ENCODE assay signal across 15 cellular contexts in genomic region chr4:15378055-15378454, GRCh38. TPM values are rescaled to one million over a fixed set of nuclear protein-coding genes. Genes with fewer than 3 reads are reported as not detected.
A peak's percentile ranks its signal among the peaks of the same experiment; 100 is the strongest.
DNase-seq lines count a peak whose midpoint lies in the region; ATAC-seq and TF ChIP-seq lines count a peak whose summit lies in the region.
"Had no signal": no experiment of that assay in that cellular context is flagged by ENCODE, and none has a peak within 500 bp of the region (broad histone marks: within the 10 kb centered on the region; RNA-seq: fewer than 3 reads in every experiment).

No MANE protein-coding gene starts in this region.

- H3K36me3 ChIP-seq in adipocyte (ENCODE audit: control insufficient read depth, insufficient read depth, low read length, severe bottlenecking) (no peaks in the 10 kb centered on the region), transverse colon (no peaks in the 10 kb centered on the region)

- intact Hi-C loops in left ventricle myocardium superior (cut with micrococcal nuclease) = no loop called here
- intact Hi-C loops in transverse colon (cut with DNase I; ENCODE audit: low total_unique reads) = no loop called here

- no peak for TF ChIP-seq POLR2A in transverse colon (IDR thresholded peaks at IDR 0.05)

- WGBS in transverse colon (ENCODE audit: low coverage in 1 of 2), 2 donors = 16 to 17% methylated on average over 1 of the region's 1 CpG

- peak; percentile 49 to 65 for ATAC-seq in activated naive CD4-positive, alpha-beta T cell treated with anti-CD3 and anti-CD28 coated beads, Interleukin-2, amount 50 U/mL, for 72 hours
- ATAC-seq in left ventricle myocardium superior = peak; percentile 76
- ATAC-seq: T-cell had no signal

- H3K36me3 Mint-ChIP-seq in activated naive CD4-positive, alpha-beta T cell treated with anti-CD3 and anti-CD28 coated beads, Interleukin-2, amount 50 U/mL, for 72 hours = no peaks in the 10 kb centered on the region
- H3K36me3 Mint-ChIP-seq: T-cell had no signal

- H3K27ac Mint-ChIP-seq in activated naive CD4-positive, alpha-beta T cell treated with anti-CD3 and anti-CD28 coated beads, Interleukin-2, amount 50 U/mL, for 72 hours = no peak overlapping the region
- H3K27ac Mint-ChIP-seq: activated CD4-positive, alpha-beta T cell treated with anti-CD3 and anti-CD28 coated beads, Interleukin-2, amount 10 ng/mL, durations not matched to agents 24 days and 14 days; T-cell had no signal

- H3K9me3 ChIP-seq in adipocyte (ENCODE audit: control insufficient read depth, low read length) (no peaks in the 10 kb centered on the region), transverse colon (no peaks in the 10 kb centered on the region)

- no peak for TF ChIP-seq CTCF in transverse colon (IDR thresholded peaks at IDR 0.05)

- DNase-seq in activated naive CD4-positive, alpha-beta T cell treated with anti-CD3 and anti-CD28 coated beads, Interleukin-2, amount 50 U/mL, for 72 hours (ENCODE audit: low spot score in 2 of 2) = no peak
- no peak for DNase-seq in activated naive CD4-positive, alpha-beta T cell treated with Interleukin-2 at 50 U/mL for 16 hours
- DNase-seq in adipocyte (ENCODE audit: low read depth) = peak; percentile 64
- no peak for DNase-seq in left ventricle myocardium superior
- DNase-seq in transverse colon = no peak
- DNase-seq in putamen (ENCODE audit: low spot score) = no peak
- DNase-seq in amygdala (lab: John Stamatoyannopoulos, UW) = no peak
- no peak for DNase-seq in OCI-M1 (lab: John Stamatoyannopoulos, UW)
- DNase-seq: activated CD4-positive, alpha-beta T cell treated with anti-CD3 and anti-CD28 coated beads, Interleukin-2, amount 10 ng/mL, durations not matched to agents 24 days and 14 days; activated gamma-delta T cell; DMS53; erythroblast; NCI-H1694; T-cell had no signal

- in situ Hi-C loops in transverse colon (cut with MboI; ENCODE audit: low pct_ligation_motif_present in 1 of 4, low pct_unique_long_range_greater_than_20kb in 1 of 4, low sequenced_read_pairs in 3 of 4) = no loop called here

- H3K27ac ChIP-seq in transverse colon = peak overlapping the region; percentile 13 to 72 (median 22)

- H3K4me1 ChIP-seq in adipocyte (ENCODE audit: control insufficient read depth, insufficient read depth, low read length) (peaks cover 19% of the 10 kb centered on the region), transverse colon (peaks cover 0 to 9% (median 2%) of the 10 kb centered on the region in 4 donors)

- TF ChIP-seq EP300 in transverse colon (IDR thresholded peaks at IDR 0.05; ENCODE audit: low read depth) = no peak

- H3K4me3 ChIP-seq in adipocyte (ENCODE audit: low read length) = no peak overlapping the region
- H3K4me3 ChIP-seq in transverse colon = no peak overlapping the region

- no peaks in the 10 kb centered on the region for H3K9me3 Mint-ChIP-seq in activated naive CD4-positive, alpha-beta T cell treated with anti-CD3 and anti-CD28 coated beads, Interleukin-2, amount 50 U/mL, for 72 hours
- H3K9me3 Mint-ChIP-seq: neural crest cell had no signal

- no peak overlapping the region for H3K9ac ChIP-seq in adipocyte (ENCODE audit: low read length)

- H3K27me3 ChIP-seq in adipocyte (replicated peaks; ENCODE audit: control insufficient read depth, insufficient read depth, low read length) (peaks cover under 1% of the 10 kb centered on the region), transverse colon (no peaks in the 10 kb centered on the region)

RNA-seq across cellular contexts. Expression of gene C1QTNF7, which starts 49.8 kb away (rescaled TPM):
- not detected for total RNA-seq in activated naive CD4-positive, alpha-beta T cell treated with anti-CD3 and anti-CD28 coated beads, Interleukin-2, amount 50 U/mL, for 72 hours
- 3.1 TPM for total RNA-seq in left ventricle myocardium superior
- total RNA-seq in transverse colon = 1 to 10 TPM in 3 of 4 donors, not detected in 1; 3.7 to 8.4 (median 3.7) TPM
- total RNA-seq: activated CD4-positive, alpha-beta T cell treated with anti-CD3 and anti-CD28 coated beads, Interleukin-2, amount 10 ng/mL, durations not matched to agents 24 days and 14 days; neural crest cell; T-cell had no signal
